Comparison of ENCODE assay signal across 1 cellular context in the genomic region with DNA sequence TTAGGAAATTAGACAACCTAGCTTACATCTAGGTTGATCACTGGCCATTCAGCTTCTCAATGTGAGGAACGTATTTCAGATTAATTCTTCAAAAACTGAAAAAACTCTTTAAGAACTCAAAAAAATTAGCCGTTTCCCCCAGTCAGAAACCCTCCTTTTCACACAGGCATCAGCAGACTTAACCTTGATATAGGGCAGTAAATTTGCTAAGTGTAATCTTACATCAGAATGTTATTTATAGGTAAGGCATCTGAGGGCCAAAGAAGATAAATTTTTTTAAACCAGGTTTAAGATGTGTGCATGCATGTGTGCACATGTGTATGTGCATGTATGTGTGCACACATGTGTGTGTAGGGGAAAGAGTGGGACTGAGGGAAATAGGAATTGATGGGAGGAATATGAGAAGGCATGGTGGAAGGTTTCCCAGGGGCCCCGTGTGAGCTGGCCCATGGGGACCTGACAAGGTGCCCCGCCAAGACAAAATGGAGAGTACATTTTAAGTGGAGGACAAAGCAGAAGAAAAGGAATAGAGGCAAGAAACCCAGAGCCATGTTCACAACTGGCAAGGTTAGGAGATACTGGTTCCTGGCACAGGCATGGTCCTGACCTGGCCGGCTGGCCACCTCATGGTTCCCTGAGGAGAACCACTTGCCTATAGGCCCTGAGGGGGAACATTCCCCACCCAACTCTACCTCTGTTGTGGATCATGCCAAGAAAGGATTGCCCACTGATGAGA.
TF ChIP-seq lines count a peak whose summit lies in the region.

No MANE protein-coding gene starts in this region.

TF ChIP-seq in SK-N-SH, 30 proteins besides CTCF, POLR2A, EP300 and RAD21 (continued from another document):
- TF ChIP-seq, protein P1, sequence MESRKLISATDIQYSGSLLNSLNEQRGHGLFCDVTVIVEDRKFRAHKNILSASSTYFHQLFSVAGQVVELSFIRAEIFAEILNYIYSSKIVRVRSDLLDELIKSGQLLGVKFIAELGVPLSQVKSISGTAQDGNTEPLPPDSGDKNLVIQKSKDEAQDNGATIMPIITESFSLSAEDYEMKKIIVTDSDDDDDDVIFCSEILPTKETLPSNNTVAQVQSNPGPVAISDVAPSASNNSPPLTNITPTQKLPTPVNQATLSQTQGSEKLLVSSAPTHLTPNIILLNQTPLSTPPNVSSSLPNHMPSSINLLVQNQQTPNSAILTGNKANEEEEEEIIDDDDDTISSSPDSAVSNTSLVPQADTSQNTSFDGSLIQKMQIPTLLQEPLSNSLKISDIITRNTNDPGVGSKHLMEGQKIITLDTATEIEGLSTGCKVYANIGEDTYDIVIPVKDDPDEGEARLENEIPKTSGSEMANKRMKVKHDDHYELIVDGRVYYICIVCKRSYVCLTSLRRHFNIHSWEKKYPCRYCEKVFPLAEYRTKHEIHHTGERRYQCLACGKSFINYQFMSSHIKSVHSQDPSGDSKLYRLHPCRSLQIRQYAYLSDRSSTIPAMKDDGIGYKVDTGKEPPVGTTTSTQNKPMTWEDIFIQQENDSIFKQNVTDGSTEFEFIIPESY (IDR thresholded peaks at IDR 0.05; ENCODE audit: borderline replicate concordance, low read depth) = no peak
- TF ChIP-seq YY1 (IDR thresholded peaks at IDR 0.05; ENCODE audit: low read depth) (no peak), MXI1 (IDR thresholded peaks at IDR 0.05; ENCODE audit: low read depth, low read length) (no peak), FOXM1 (IDR thresholded peaks at IDR 0.05; ENCODE audit: low read depth) (no peak), TEAD4 (IDR thresholded peaks at IDR 0.05; ENCODE audit: borderline replicate concordance, insufficient read depth) (no peak), JUND (IDR thresholded peaks at IDR 0.05) (no peak), RCOR1 (IDR thresholded peaks at IDR 0.05; ENCODE audit: low read length) (no peak), NFIC (IDR thresholded peaks at IDR 0.05; ENCODE audit: borderline replicate concordance) (no peak), FOXJ3 (CRISPR knock-in tag; IDR thresholded peaks at IDR 0.05) (no peak)
- TF ChIP-seq, protein P2, sequence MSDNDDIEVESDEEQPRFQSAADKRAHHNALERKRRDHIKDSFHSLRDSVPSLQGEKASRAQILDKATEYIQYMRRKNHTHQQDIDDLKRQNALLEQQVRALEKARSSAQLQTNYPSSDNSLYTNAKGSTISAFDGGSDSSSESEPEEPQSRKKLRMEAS (IDR thresholded peaks at IDR 0.05; ENCODE audit: low read depth) = no peak
- TF ChIP-seq, protein P3, sequence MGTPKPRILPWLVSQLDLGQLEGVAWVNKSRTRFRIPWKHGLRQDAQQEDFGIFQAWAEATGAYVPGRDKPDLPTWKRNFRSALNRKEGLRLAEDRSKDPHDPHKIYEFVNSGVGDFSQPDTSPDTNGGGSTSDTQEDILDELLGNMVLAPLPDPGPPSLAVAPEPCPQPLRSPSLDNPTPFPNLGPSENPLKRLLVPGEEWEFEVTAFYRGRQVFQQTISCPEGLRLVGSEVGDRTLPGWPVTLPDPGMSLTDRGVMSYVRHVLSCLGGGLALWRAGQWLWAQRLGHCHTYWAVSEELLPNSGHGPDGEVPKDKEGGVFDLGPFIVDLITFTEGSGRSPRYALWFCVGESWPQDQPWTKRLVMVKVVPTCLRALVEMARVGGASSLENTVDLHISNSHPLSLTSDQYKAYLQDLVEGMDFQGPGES (IDR thresholded peaks at IDR 0.05; ENCODE audit: low read depth, low read length) = no peak
- TF ChIP-seq, protein P4, sequence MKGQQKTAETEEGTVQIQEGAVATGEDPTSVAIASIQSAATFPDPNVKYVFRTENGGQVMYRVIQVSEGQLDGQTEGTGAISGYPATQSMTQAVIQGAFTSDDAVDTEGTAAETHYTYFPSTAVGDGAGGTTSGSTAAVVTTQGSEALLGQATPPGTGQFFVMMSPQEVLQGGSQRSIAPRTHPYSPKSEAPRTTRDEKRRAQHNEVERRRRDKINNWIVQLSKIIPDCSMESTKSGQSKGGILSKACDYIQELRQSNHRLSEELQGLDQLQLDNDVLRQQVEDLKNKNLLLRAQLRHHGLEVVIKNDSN (IDR thresholded peaks at IDR 0.05; ENCODE audit: borderline replicate concordance, low read depth) = no peak
